Comparison of ENCODE assay signal across 10 cellular contexts in the genomic region with DNA sequence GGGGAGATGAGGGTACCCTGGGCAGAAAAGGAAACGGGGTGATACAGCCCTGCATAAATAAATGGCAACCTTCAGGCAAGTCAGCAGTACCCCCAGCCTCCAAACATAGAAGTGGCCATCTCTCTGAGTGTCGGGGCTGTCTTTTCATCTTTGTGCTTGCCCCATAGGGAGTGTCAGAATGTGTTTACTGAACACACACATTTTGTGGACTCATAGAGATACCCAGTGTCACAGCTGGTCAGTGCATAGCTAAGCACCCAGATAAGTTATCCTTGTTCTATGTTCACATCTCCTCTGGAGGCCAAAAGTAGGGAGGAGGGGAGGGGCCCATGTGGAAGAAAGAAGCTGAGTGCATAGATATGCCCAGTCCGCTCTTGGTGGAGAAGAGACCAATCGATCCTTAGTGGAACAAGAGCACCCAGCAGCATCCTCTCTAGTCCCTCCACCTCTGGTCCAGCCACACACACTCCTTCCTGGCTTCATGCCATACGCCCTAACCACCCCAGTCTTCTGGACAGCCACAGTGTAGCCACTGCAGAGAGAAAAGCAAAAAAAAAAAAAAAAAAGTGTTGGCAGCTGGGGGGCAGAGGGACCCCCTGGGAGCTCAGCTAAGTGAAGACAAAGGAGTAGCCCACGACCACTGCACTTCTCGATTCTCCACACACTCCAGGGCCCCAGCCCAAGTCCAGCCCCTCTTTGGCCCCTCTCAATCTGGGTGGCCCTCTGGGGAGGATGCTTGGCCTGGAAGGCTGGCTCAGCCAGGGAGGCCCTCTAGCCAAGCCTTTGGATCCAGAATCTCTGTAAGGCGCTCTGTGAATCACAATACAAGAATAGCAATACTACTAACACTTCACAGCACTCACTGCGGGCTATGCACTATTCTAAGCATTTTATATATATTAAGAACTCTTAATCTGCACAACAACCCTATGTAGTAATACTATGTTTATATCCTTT. TPM values are rescaled to one million over a fixed set of nuclear protein-coding genes. Genes with fewer than 3 reads are reported as not detected.
A peak's percentile ranks its signal among the peaks of the same experiment; 100 is the strongest.
DNase-seq lines count a peak whose midpoint lies in the region; ATAC-seq and TF ChIP-seq lines count a peak whose summit lies in the region.
"Had no signal": no experiment of that assay in that cellular context is flagged by ENCODE, and none has a peak within 500 bp of the region (broad histone marks: within the 10 kb centered on the region; RNA-seq: fewer than 3 reads in every experiment).

No MANE protein-coding gene starts in this region.

- H3K36me3 Mint-ChIP-seq in CD8-positive, alpha-beta T cell, result no peaks in the 10 kb centered on the region
- peaks cover under 1% of the 10 kb centered on the region for H3K36me3 Mint-ChIP-seq in glutamatergic neuron (ENCODE audit: unreplicated experiment)
- no peaks in the 10 kb centered on the region for H3K36me3 Mint-ChIP-seq in activated naive CD4-positive, alpha-beta T cell treated with anti-CD3 and anti-CD28 coated beads, Interleukin-2, amount 10 ng/mL, durations not matched to agents 7 days and 5 days

- H3K4me2 ChIP-seq in osteoblast (ENCODE audit: insufficient read depth, low read length), result peak overlapping the region; percentile 76
- H3K4me2 ChIP-seq: SK-N-SH had no signal

- H3K27ac ChIP-seq in CD8-positive, alpha-beta T cell (ENCODE audit: low read depth, low read length), result no peak overlapping the region
- H3K27ac ChIP-seq in osteoblast (ENCODE audit: low read depth, low read length), result peak overlapping the region; percentile 66
- H3K27ac ChIP-seq: WERI-Rb-1 had no signal

- H3K4me1 ChIP-seq in CD8-positive, alpha-beta T cell (ENCODE audit: insufficient read depth, low read length), result peaks cover 16% of the 10 kb centered on the region
- H3K4me1 ChIP-seq in osteoblast (ENCODE audit: insufficient read depth, low read length), result peaks cover 56% of the 10 kb centered on the region

- no peak for ATAC-seq in CD8-positive, alpha-beta T cell
- no peak for ATAC-seq in HG02852 (IDR thresholded peaks at IDR 0.05; ENCODE audit: unreplicated experiment)

- POLR2A ChIA-PET in CD8-positive, alpha-beta T cell (lab: Charles Lee), result interaction anchor here (0.6 to 2.6 kb wide), 3 partner anchors 9 to 26 kb away, joined by 3 to 9 read pairs (median 3); a partner anchor contains a TSS

- H3K27me3 ChIP-seq in CD8-positive, alpha-beta T cell (ENCODE audit: insufficient read depth, low read length), result peaks cover 3% of the 10 kb centered on the region
- no peaks in the 10 kb centered on the region for H3K27me3 ChIP-seq in osteoblast (ENCODE audit: insufficient read depth, low read length)
- H3K27me3 ChIP-seq: thyroid gland had no signal

- no peaks in the 10 kb centered on the region for H3K36me3 ChIP-seq in CD8-positive, alpha-beta T cell (ENCODE audit: insufficient read depth, low read length)
- H3K36me3 ChIP-seq in osteoblast (ENCODE audit: insufficient read depth, low read length), result peaks cover 15% of the 10 kb centered on the region
- H3K36me3 ChIP-seq: thyroid gland, WERI-Rb-1 had no signal

- H4K20me1 ChIP-seq in osteoblast (ENCODE audit: insufficient read depth, low read length), result peaks cover 47% of the 10 kb centered on the region

- no peaks in the 10 kb centered on the region for H3K9me3 Mint-ChIP-seq in CD8-positive, alpha-beta T cell
- peaks cover 10% of the 10 kb centered on the region for H3K9me3 Mint-ChIP-seq in glutamatergic neuron (ENCODE audit: unreplicated experiment)
- H3K9me3 Mint-ChIP-seq in activated naive CD4-positive, alpha-beta T cell treated with anti-CD3 and anti-CD28 coated beads, Interleukin-2, amount 10 ng/mL, durations not matched to agents 7 days and 5 days, result no peaks in the 10 kb centered on the region

- no peak for DNase-seq in CD8-positive, alpha-beta T cell
- DNase-seq in glutamatergic neuron (no peak), osteoblast (ENCODE audit: insufficient read length, low spot score, missing footprints) (peak; percentile 94), NCI-H128 (lab: John Stamatoyannopoulos, UW; ENCODE audit: unreplicated experiment) (no peak)
- DNase-seq in activated naive CD4-positive, alpha-beta T cell treated with anti-CD3 and anti-CD28 coated beads, Interleukin-2, amount 10 ng/mL, durations not matched to agents 7 days and 5 days, result no peak
- DNase-seq: NCI-H187 treated with DMSO at 0.1 percent for 48 hours, SK-N-SH, thyroid gland had no signal

- CTCF ChIA-PET in CD8-positive, alpha-beta T cell (lab: Charles Lee), result interaction anchor here (1.4 to 2.9 kb wide), 3 partner anchors 11 to 49 kb away, joined by 4 to 9 read pairs (median 4); a partner anchor contains a TSS
- CTCF ChIA-PET in activated naive CD4-positive, alpha-beta T cell treated with anti-CD3 and anti-CD28 coated beads, Interleukin-2, amount 10 ng/mL, durations not matched to agents 7 days and 5 days (lab: Charles Lee), result interaction anchor here (1.4 to 2.4 kb wide), 5 partner anchors 8 to 60 kb away, joined by 4 to 8 read pairs (median 6); no protein-coding TSS in a partner anchor

- no peak overlapping the region for H3K4me3 ChIP-seq in CD8-positive, alpha-beta T cell (ENCODE audit: low read depth, low read length)
- H3K4me3 ChIP-seq in osteoblast (ENCODE audit: insufficient read depth, low read length), result peak overlapping the region; percentile 73
- H3K4me3 ChIP-seq: thyroid gland had no signal

- intact Hi-C loops in CD8-positive, alpha-beta T cell (cut with DNase I, micrococcal nuclease), result no loop called here

- H3K9me3 ChIP-seq in CD8-positive, alpha-beta T cell (ENCODE audit: low read length), result no peaks in the 10 kb centered on the region
- H3K9me3 ChIP-seq in osteoblast (ENCODE audit: low read depth, low read length), result no peaks in the 10 kb centered on the region
- H3K9me3 ChIP-seq: SK-N-SH, thyroid gland had no signal

- peak overlapping the region; percentile 23 for H3K4me3 Mint-ChIP-seq in CD8-positive, alpha-beta T cell
- H3K4me3 Mint-ChIP-seq in glutamatergic neuron (ENCODE audit: unreplicated experiment), result peak overlapping the region; percentile 96
- no peak overlapping the region for H3K4me3 Mint-ChIP-seq in activated naive CD4-positive, alpha-beta T cell treated with anti-CD3 and anti-CD28 coated beads, Interleukin-2, amount 10 ng/mL, durations not matched to agents 7 days and 5 days

- H3K27ac Mint-ChIP-seq in CD8-positive, alpha-beta T cell, result no peak overlapping the region
- H3K27ac Mint-ChIP-seq in glutamatergic neuron (ENCODE audit: unreplicated experiment), result peak overlapping the region; percentile 84
- no peak overlapping the region for H3K27ac Mint-ChIP-seq in activated naive CD4-positive, alpha-beta T cell treated with anti-CD3 and anti-CD28 coated beads, Interleukin-2, amount 10 ng/mL, durations not matched to agents 7 days and 5 days

- H3K27me3 Mint-ChIP-seq in CD8-positive, alpha-beta T cell (ENCODE audit: low read depth), result peaks cover 19% of the 10 kb centered on the region
- H3K27me3 Mint-ChIP-seq in glutamatergic neuron (ENCODE audit: unreplicated experiment), result peaks cover 9% of the 10 kb centered on the region
- peaks cover 64% of the 10 kb centered on the region for H3K27me3 Mint-ChIP-seq in activated naive CD4-positive, alpha-beta T cell treated with anti-CD3 and anti-CD28 coated beads, Interleukin-2, amount 10 ng/mL, durations not matched to agents 7 days and 5 days

- TF ChIP-seq CTCF in CD8-positive, alpha-beta T cell (IDR thresholded peaks at IDR 0.05), result no peak
- TF ChIP-seq CTCF in glutamatergic neuron (IDR thresholded peaks at IDR 0.05; ENCODE audit: partially characterized antibody, unreplicated experiment) (no peak), osteoblast (IDR thresholded peaks at IDR 0.05; ENCODE audit: extremely low read depth, low read depth, low read length) (no peak)

- H2AFZ ChIP-seq in osteoblast (ENCODE audit: low read length), result no peak overlapping the region

- peaks cover 17% of the 10 kb centered on the region for H3K4me1 Mint-ChIP-seq in CD8-positive, alpha-beta T cell (ENCODE audit: low read depth)
- peaks cover 19% of the 10 kb centered on the region for H3K4me1 Mint-ChIP-seq in glutamatergic neuron (ENCODE audit: low read depth, unreplicated experiment)
- H3K4me1 Mint-ChIP-seq in activated naive CD4-positive, alpha-beta T cell treated with anti-CD3 and anti-CD28 coated beads, Interleukin-2, amount 10 ng/mL, durations not matched to agents 7 days and 5 days, result peaks cover 20% of the 10 kb centered on the region

- H3K79me2 ChIP-seq in osteoblast (ENCODE audit: insufficient read depth, low read length), result peaks cover 67% of the 10 kb centered on the region

RNA-seq across cellular contexts. Expression of a gene that starts 2.6 kb away (rescaled TPM):
- 1 to 10 TPM; 1.0 to 1.1 TPM for total RNA-seq in CD8-positive, alpha-beta T cell
- total RNA-seq in glutamatergic neuron (ENCODE audit: unreplicated experiment), result 156 TPM
- 22.4 and 24.8 TPM in 2 replicates for total RNA-seq in osteoblast

RNA-seq across cellular contexts. Expression of a gene that starts 10.7 kb away (rescaled TPM):
- total RNA-seq in CD8-positive, alpha-beta T cell, result 10 to 100 TPM; 29.4 to 29.6 TPM
- total RNA-seq in glutamatergic neuron (ENCODE audit: unreplicated experiment) (71.2 TPM), osteoblast (46.0 and 59.4 TPM in 2 replicates)

RNA-seq across cellular contexts. Expression of a gene that starts 15.1 kb away (rescaled TPM):
- total RNA-seq in CD8-positive, alpha-beta T cell, result 1 to 10 TPM; 5.5 to 7.8 TPM
- 6.6 TPM for total RNA-seq in glutamatergic neuron (ENCODE audit: unreplicated experiment)
- 27.7 and 32.2 TPM in 2 replicates for total RNA-seq in osteoblast

RNA-seq across cellular contexts. Expression of a gene that starts 23.7 kb away (rescaled TPM):
- total RNA-seq in CD8-positive, alpha-beta T cell, result 10 to 100 TPM; 27.0 to 33.8 TPM
- total RNA-seq in glutamatergic neuron (ENCODE audit: unreplicated experiment) (619 TPM), osteoblast (3,072 and 3,128 TPM in 2 replicates)

RNA-seq across cellular contexts. Expression of a gene that starts 37.8 kb away (rescaled TPM):
- 1 to 10 TPM; 4.3 to 4.6 TPM for total RNA-seq in CD8-positive, alpha-beta T cell
- total RNA-seq in glutamatergic neuron (ENCODE audit: unreplicated experiment), result 52.4 TPM
- 4.1 and 4.3 TPM in 2 replicates for total RNA-seq in osteoblast

Comparison
In these comparisons a context has a peak if more than half of its experiments do, and no peak if none do; other contexts are left out.
1. RNA of a gene that starts 2.6 kb away (total RNA-seq): 156 TPM in glutamatergic neuron (single experiment) and 22.4 to 24.8 TPM in osteoblast; 1.0 to 1.1 TPM in CD8-positive, alpha-beta T cell; every median in the first group is over 10 times any median in the second.